7 cellular contexts compared by ENCODE assay signal in the genomic region with DNA sequence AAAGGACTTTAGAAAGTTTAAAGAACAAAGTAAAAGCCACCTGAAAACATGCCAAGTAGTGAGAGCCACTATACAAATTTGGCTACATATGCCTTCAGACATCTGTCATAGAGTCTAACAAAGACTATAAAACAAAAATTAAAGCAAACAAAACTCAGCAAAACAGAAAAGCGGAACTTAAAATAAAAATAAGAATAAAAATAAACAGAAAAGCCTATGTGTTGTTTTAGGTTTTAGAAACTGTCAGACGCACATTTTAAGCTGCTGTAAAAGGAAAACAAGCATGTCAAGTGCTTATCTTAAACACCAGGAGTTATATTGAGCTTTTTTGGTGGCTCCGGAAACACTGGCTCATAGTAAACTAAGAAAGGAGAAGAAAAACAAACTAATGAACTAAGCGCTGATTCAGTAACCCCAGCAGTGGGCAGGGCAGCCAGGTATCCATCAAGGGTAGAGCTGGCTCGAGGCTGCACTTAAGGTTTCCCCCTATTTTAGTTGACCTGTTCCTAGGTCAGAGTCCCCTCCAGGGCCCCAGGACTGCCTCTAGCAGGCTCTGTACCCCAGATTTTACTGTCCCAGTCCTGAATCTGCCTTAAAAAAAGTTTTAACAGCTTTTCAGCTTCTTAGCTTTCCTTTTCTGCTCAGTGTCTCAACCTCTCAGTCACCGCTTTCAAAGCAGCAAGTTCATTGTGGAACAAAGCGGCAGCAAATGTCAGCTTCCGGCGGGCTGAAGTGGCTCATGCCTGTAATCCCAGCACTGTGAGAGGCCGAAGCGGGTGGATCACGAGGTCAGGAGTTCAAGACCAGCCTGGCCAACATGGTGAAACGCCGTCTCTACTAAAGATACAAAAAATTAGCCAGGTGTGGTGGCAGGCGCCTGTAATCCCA. TPM values are rescaled to one million over a fixed set of nuclear protein-coding genes. Genes with fewer than 3 reads are reported as not detected.
DNase-seq lines count a peak whose midpoint lies in the region; ATAC-seq lines count a peak whose summit lies in the region.

No MANE protein-coding gene starts in this region.

- ATAC-seq in GM19023 (IDR thresholded peaks at IDR 0.05; ENCODE audit: unreplicated experiment) = peak; percentile 78
- ATAC-seq in HG03025 (IDR thresholded peaks at IDR 0.05; ENCODE audit: low FRiP score, unreplicated experiment) = peak; percentile 82

- H3K27ac ChIP-seq in duodenal mucosa (ENCODE audit: low read depth, low read length) = peak overlapping the region; percentile 20

- peak overlapping the region; percentile 51 for H3K4me2 ChIP-seq in skeletal muscle satellite cell (ENCODE audit: low read length)

- H3K9me3 ChIP-seq in duodenal mucosa (ENCODE audit: control insufficient read depth in 1 of 2, low read length in 2 of 2) (no peaks in the 10 kb centered on the region), skeletal muscle satellite cell (replicated peaks; ENCODE audit: low read length) (no peaks in the 10 kb centered on the region)

- DNase-seq in UCSD-AML1 (lab: John Stamatoyannopoulos, UW; ENCODE audit: unreplicated experiment) (peak; percentile 75), NCI-H524 (lab: John Stamatoyannopoulos, UW) (no peak), iPS-NIHi7 (ENCODE audit: extremely low spot score) (no peak)

- H3K36me3 ChIP-seq in duodenal mucosa (ENCODE audit: control insufficient read depth in 1 of 2, insufficient read depth in 2 of 2, low read length in 2 of 2) (peaks cover 0 to 4% of the 10 kb centered on the region in 2 donors), skeletal muscle satellite cell (ENCODE audit: insufficient read depth, low read length) (no peaks in the 10 kb centered on the region)

- peaks cover 0 to 4% of the 10 kb centered on the region in 2 donors for H3K4me1 ChIP-seq in duodenal mucosa (ENCODE audit: control insufficient read depth in 1 of 2, insufficient read depth in 2 of 2, low read length in 2 of 2)
- H3K4me1 ChIP-seq in skeletal muscle satellite cell (ENCODE audit: control insufficient read depth, insufficient read depth, low read length) = peaks cover 9% of the 10 kb centered on the region

- H3K9ac ChIP-seq in duodenal mucosa (ENCODE audit: low read depth in 1 of 2, low read length in 2 of 2) (peak overlapping the region in 1 of 2 donors; percentile 33), skeletal muscle satellite cell (ENCODE audit: low read depth, low read length) (no peak overlapping the region)

- H3K27me3 ChIP-seq in duodenal mucosa (ENCODE audit: control insufficient read depth in 1 of 2, insufficient read depth in 2 of 2, low read length in 2 of 2) (no peaks in the 10 kb centered on the region), skeletal muscle satellite cell (ENCODE audit: control insufficient read depth, insufficient read depth, low read length) (no peaks in the 10 kb centered on the region)

- peak overlapping the region; percentile 33 to 46 for H3K4me3 ChIP-seq in duodenal mucosa (ENCODE audit: low read depth in 1 of 2, low read length in 2 of 2)
- no peak overlapping the region for H3K4me3 ChIP-seq in skeletal muscle satellite cell (ENCODE audit: low read length)

RNA-seq across cellular contexts. Expression of a gene that starts 15.3 kb away (rescaled TPM):
- total RNA-seq in skeletal muscle satellite cell (2012; rRNA removed) = 20.5 and 21.8 TPM in 2 replicates

RNA-seq across cellular contexts. Expression of a gene that starts 34.9 kb away (rescaled TPM):
- 67.4 and 84.7 TPM in 2 replicates for total RNA-seq in skeletal muscle satellite cell (2012; rRNA removed)
